Comparison of ENCODE assay signal across 8 cellular contexts in the genomic region with DNA sequence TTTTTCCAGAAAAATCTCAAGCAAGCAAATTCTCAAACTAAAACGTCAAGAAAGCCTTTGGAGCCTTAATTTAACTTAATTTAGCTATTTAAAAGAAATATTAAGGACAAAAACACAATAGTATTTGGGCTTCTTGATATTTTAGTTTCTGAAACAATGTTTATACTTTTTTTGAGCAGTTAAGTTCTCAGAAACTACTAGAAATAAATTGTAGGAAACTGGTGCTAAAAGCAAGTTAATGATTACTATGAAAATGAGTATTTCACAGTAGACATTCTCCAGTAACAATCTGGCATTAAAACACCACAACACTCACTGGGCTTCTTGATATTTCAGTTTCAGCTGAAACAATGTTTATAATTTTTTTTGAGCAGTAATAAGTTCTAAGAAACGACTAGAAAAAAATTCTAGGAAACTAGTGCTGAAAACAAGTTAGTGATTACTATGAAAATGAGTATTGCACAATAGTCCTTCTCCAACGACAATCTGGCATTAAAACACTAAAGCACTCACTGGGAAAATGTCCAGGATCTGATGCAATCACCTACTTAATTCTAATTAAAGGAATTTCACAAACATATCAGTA. TPM values are rescaled to one million over a fixed set of nuclear protein-coding genes. Genes with fewer than 3 reads are reported as not detected.
DNase-seq lines count a peak whose midpoint lies in the region; ATAC-seq lines count a peak whose summit lies in the region.

No MANE protein-coding gene starts in this region.

- H3K9me3 Mint-ChIP-seq in immature natural killer cell = no peaks in the 10 kb centered on the region

- H3K4me1 Mint-ChIP-seq in immature natural killer cell = peaks cover 22 to 48% of the 10 kb centered on the region in 2 donors

- H3K27me3 Mint-ChIP-seq in immature natural killer cell (ENCODE audit: low read depth in 3 of 3) = no peaks in the 10 kb centered on the region

- peaks cover 0 to 6% (median 0%) of the 10 kb centered on the region in 3 donors for H3K36me3 Mint-ChIP-seq in immature natural killer cell

- DNase-seq in AG08395 (ENCODE audit: low spot score) = peak; percentile 62
- peak; percentile 20 for DNase-seq in HuH-7.5 (ENCODE audit: low spot score)
- DNase-seq in astrocyte of the hippocampus (ENCODE audit: low read depth, low spot score) = peak; percentile 78
- no peak for DNase-seq in left lobe of liver (ENCODE audit: low spot score)
- DNase-seq in stimulated activated naive CD4-positive, alpha-beta T cell (lab: John Stamatoyannopoulos, UW) = no peak
- DNase-seq in HK-2 (ENCODE audit: unreplicated experiment) = no peak
- DNase-seq in immature natural killer cell = no peak

- H3K4me3 Mint-ChIP-seq in immature natural killer cell = no peak overlapping the region

- ATAC-seq in left lobe of liver (peak; percentile 63), GM19328 (IDR thresholded peaks at IDR 0.05; ENCODE audit: unreplicated experiment) (no peak)

- no peak overlapping the region for H3K27ac Mint-ChIP-seq in immature natural killer cell

RNA-seq across cellular contexts. Expression of a gene that starts 45.1 kb away (rescaled TPM):
- total RNA-seq in left lobe of liver = 12.3 TPM
- polyA plus RNA-seq in immature natural killer cell = 10 to 100 TPM; 14.4 to 35.7 (median 18.7) TPM

RNA-seq across cellular contexts. Expression of a gene that starts 45.4 kb away (rescaled TPM):
- 71.9 TPM for total RNA-seq in left lobe of liver
- polyA plus RNA-seq in immature natural killer cell = 10 to 100 TPM; 21.9 to 36.6 (median 32.5) TPM

RNA-seq across cellular contexts. Expression of a gene that starts 49.0 kb away (rescaled TPM):
- total RNA-seq in left lobe of liver = 0.55 TPM
- polyA plus RNA-seq in immature natural killer cell = under 1 TPM in 2 of 3 donors, not detected in 1; 0.46 to 0.94 TPM

Comparison
In these comparisons a context has a peak if more than half of its experiments do, and no peak if none do; other contexts are left out.
1. DNase-seq: peak in AG08395 (single experiment), HuH-7.5 (single experiment) and astrocyte of the hippocampus (single experiment); none in left lobe of liver (single experiment), stimulated activated naive CD4-positive, alpha-beta T cell (0 of 6), HK-2 (single experiment) and immature natural killer cell (0 of 3).